Comparison of ENCODE assay signal across 16 cellular contexts in the genomic region with DNA sequence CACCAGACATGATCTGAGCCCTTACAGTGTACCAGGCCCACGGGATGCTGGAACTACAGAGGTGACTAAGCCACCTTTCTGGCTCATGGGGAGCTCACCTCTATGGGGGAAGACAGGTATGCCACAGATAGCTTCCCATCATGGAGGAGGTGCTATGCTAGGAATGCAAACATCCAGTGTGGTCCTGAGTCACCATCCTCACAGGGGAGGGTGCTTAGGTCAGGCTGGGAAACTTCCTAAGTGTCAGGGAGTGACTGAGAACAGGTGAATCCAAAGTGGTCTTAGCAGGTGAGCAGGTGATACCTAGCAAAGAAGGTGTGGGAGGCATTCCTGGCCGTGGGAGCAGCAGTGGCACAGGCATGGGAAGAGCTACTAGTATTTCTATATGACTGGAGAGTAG. TPM values are rescaled to one million over a fixed set of nuclear protein-coding genes. Genes with fewer than 3 reads are reported as not detected.
DNase-seq lines count a peak whose midpoint lies in the region; ATAC-seq and TF ChIP-seq lines count a peak whose summit lies in the region.
"Had no signal": no experiment of that assay in that cellular context is flagged by ENCODE, and none has a peak within 500 bp of the region (broad histone marks: within the 10 kb centered on the region; RNA-seq: fewer than 3 reads in every experiment).

No MANE protein-coding gene starts in this region.

- H3K36me3 ChIP-seq in HEK293 (ENCODE audit: control insufficient read depth in 2 of 2, insufficient read depth in 1 of 2, low read length in 2 of 2) = no peaks in the 10 kb centered on the region
- H3K36me3 ChIP-seq in naive thymus-derived CD4-positive, alpha-beta T cell (ENCODE audit: control insufficient read depth in 2 of 3, insufficient read depth in 3 of 3, low read length in 3 of 3) = peaks cover 0 to 55% (median 13%) of the 10 kb centered on the region in 3 experiments
- H3K36me3 ChIP-seq in sigmoid colon = no peaks in the 10 kb centered on the region
- H3K36me3 ChIP-seq: HAP-1 had no signal

- H3K27me3 ChIP-seq in CD4-positive, alpha-beta T cell (ENCODE audit: control insufficient read depth, insufficient read depth, low read length) = no peaks in the 10 kb centered on the region
- no peaks in the 10 kb centered on the region for H3K27me3 ChIP-seq in naive thymus-derived CD4-positive, alpha-beta T cell (ENCODE audit: control insufficient read depth in 2 of 2, insufficient read depth in 2 of 2, low read length in 2 of 2)
- no peaks in the 10 kb centered on the region for H3K27me3 ChIP-seq in sigmoid colon
- H3K27me3 ChIP-seq: left lung had no signal

- H3K4me1 Mint-ChIP-seq in CD4-positive, alpha-beta T cell (ENCODE audit: low read depth) = no peaks in the 10 kb centered on the region
- H3K4me1 Mint-ChIP-seq in activated naive CD8-positive, alpha-beta T cell treated with anti-CD3 and anti-CD28 coated beads for 36 hours = peaks cover 36% of the 10 kb centered on the region
- peaks cover 0 to 13% (median 4%) of the 10 kb centered on the region in 7 donors for H3K4me1 Mint-ChIP-seq in naive thymus-derived CD4-positive, alpha-beta T cell

- H3K4me1 ChIP-seq in HEK293 (ENCODE audit: control insufficient read depth, insufficient read depth, low read length) (peaks cover 10% of the 10 kb centered on the region), sigmoid colon (peaks cover 0 to 30% (median 20%) of the 10 kb centered on the region in 4 donors)
- H3K4me1 ChIP-seq in naive thymus-derived CD4-positive, alpha-beta T cell (ENCODE audit: control insufficient read depth in 2 of 2, insufficient read depth in 2 of 2, low read length in 2 of 2) = peaks cover 0 to under 1% of the 10 kb centered on the region in 2 donors
- H3K4me1 ChIP-seq: HAP-1 had no signal

- TF ChIP-seq POLR2A in sigmoid colon (IDR thresholded peaks at IDR 0.05) = no peak

- H3K4me3 ChIP-seq in HEK293 (ENCODE audit: low read depth, low read length) = no peak overlapping the region
- H3K4me3 ChIP-seq in naive thymus-derived CD4-positive, alpha-beta T cell (ENCODE audit: low read length) = no peak overlapping the region
- no peak overlapping the region for H3K4me3 ChIP-seq in sigmoid colon
- H3K4me3 ChIP-seq: HAP-1, left lung had no signal

- intact Hi-C loops in CD4-positive, alpha-beta T cell (cut with DNase I, micrococcal nuclease) = loop anchor here (5.0 to 10.0 kb wide), 2 partner anchors 44 to 46 kb away; no protein-coding TSS in a partner anchor
- intact Hi-C loops in naive thymus-derived CD4-positive, alpha-beta T cell (cut with micrococcal nuclease) = no loop called here
- intact Hi-C loops in sigmoid colon (cut with DNase I) = loop anchor here (10.0 kb wide), 1 partner anchor 416 kb away; no protein-coding TSS in a partner anchor

- ATAC-seq in CD4-positive, alpha-beta T cell (ENCODE audit: poor library complexity) = no peak
- no peak for ATAC-seq in naive thymus-derived CD4-positive, alpha-beta T cell
- ATAC-seq in HG03521 (IDR thresholded peaks at IDR 0.05; ENCODE audit: unreplicated experiment) (no peak), HG03439 (IDR thresholded peaks at IDR 0.05; ENCODE audit: unreplicated experiment) (no peak)
- ATAC-seq: activated T-cell treated with anti-CD3 and anti-CD28 coated beads, Interleukin-2, amount 50 U/mL, for 72 hours; left lung had no signal

- WGBS in sigmoid colon, 2 donors = 85 to 91% methylated on average over 2 of the region's 2 CpGs

- DNase-seq in CD4-positive, alpha-beta T cell = no peak
- no peak for DNase-seq in activated naive CD8-positive, alpha-beta T cell treated with anti-CD3 and anti-CD28 coated beads for 36 hours
- no peak for DNase-seq in naive thymus-derived CD4-positive, alpha-beta T cell
- DNase-seq in NCI-H1092 (lab: John Stamatoyannopoulos, UW) (no peak), sigmoid colon (no peak)
- DNase-seq: activated T-cell treated with anti-CD3 and anti-CD28 coated beads, Interleukin-2, amount 50 U/mL, for 72 hours; amniotic stem cell; DMS 273 treated with DMSO at 0.1 percent for 48 hours; left lung; NCI-H146; occipital lobe; stimulated activated CD4-positive, alpha-beta T cell treated with anti-CD3 and anti-CD28 coated beads, Interleukin-2, amount 100 ng/mL, for 24 hours had no signal

- no peak for TF ChIP-seq CTCF in CD4-positive, alpha-beta T cell (IDR thresholded peaks at IDR 0.05)
- TF ChIP-seq CTCF in HEK293 (tag by site-specific recombination; IDR thresholded peaks at IDR 0.05) (no peak), sigmoid colon (IDR thresholded peaks at IDR 0.05) (no peak)

- TF ChIP-seq EP300 in sigmoid colon (IDR thresholded peaks at IDR 0.05) = no peak

- H3K9me3 ChIP-seq in CD4-positive, alpha-beta T cell (ENCODE audit: control insufficient read depth, low read length) = no peaks in the 10 kb centered on the region
- H3K9me3 ChIP-seq in HEK293 (ENCODE audit: control insufficient read depth, insufficient read depth, low read depth, low read length) (no peaks in the 10 kb centered on the region), sigmoid colon (no peaks in the 10 kb centered on the region)
- H3K9me3 ChIP-seq in naive thymus-derived CD4-positive, alpha-beta T cell (ENCODE audit: control insufficient read depth in 2 of 3, low read length in 3 of 3) = no peaks in the 10 kb centered on the region
- H3K9me3 ChIP-seq: HAP-1, left lung had no signal

- no peaks in the 10 kb centered on the region for H3K9me3 Mint-ChIP-seq in CD4-positive, alpha-beta T cell
- no peaks in the 10 kb centered on the region for H3K9me3 Mint-ChIP-seq in activated naive CD8-positive, alpha-beta T cell treated with anti-CD3 and anti-CD28 coated beads for 36 hours
- no peaks in the 10 kb centered on the region for H3K9me3 Mint-ChIP-seq in naive thymus-derived CD4-positive, alpha-beta T cell
- H3K9me3 Mint-ChIP-seq: activated T-cell treated with anti-CD3 and anti-CD28 coated beads, Interleukin-2, amount 50 U/mL, for 72 hours had no signal

- H3K27me3 Mint-ChIP-seq in CD4-positive, alpha-beta T cell = no peaks in the 10 kb centered on the region
- H3K27me3 Mint-ChIP-seq in activated naive CD8-positive, alpha-beta T cell treated with anti-CD3 and anti-CD28 coated beads for 36 hours = no peaks in the 10 kb centered on the region
- H3K27me3 Mint-ChIP-seq in naive thymus-derived CD4-positive, alpha-beta T cell = no peaks in the 10 kb centered on the region

- POLR2A ChIA-PET in CD4-positive, alpha-beta T cell (lab: Charles Lee) = interaction anchor here (1.0 kb wide), 1 partner anchor 29 kb away, joined by 3 read pairs; the partner anchor contains the start of gene IKBKE
- POLR2A ChIA-PET in HEK293 (lab: Yijun Ruan, JAX) = no interaction called here
- POLR2A ChIA-PET in naive thymus-derived CD4-positive, alpha-beta T cell (lab: Charles Lee) = interaction anchor here (0.7 to 0.8 kb wide), 2 partner anchors 9 to 43 kb away, joined by 3 read pairs; partner anchors contain the start of gene RASSF5

- H3K4me3 Mint-ChIP-seq in CD4-positive, alpha-beta T cell = no peak overlapping the region
- H3K4me3 Mint-ChIP-seq in activated naive CD8-positive, alpha-beta T cell treated with anti-CD3 and anti-CD28 coated beads for 36 hours = no peak overlapping the region
- no peak overlapping the region for H3K4me3 Mint-ChIP-seq in naive thymus-derived CD4-positive, alpha-beta T cell
- H3K4me3 Mint-ChIP-seq: activated T-cell treated with anti-CD3 and anti-CD28 coated beads, Interleukin-2, amount 50 U/mL, for 72 hours had no signal

- no peak overlapping the region for H3K27ac ChIP-seq in CD4-positive, alpha-beta T cell (ENCODE audit: low read depth, low read length)
- H3K27ac ChIP-seq in HEK293 (ENCODE audit: extremely low read depth, low read depth, low read length) (no peak overlapping the region), sigmoid colon (no peak overlapping the region)
- no peak overlapping the region for H3K27ac ChIP-seq in naive thymus-derived CD4-positive, alpha-beta T cell (ENCODE audit: low read depth, low read length)
- H3K27ac ChIP-seq: left lung had no signal

- H3K27ac Mint-ChIP-seq in CD4-positive, alpha-beta T cell = peak overlapping the region; percentile 49
- H3K27ac Mint-ChIP-seq in activated naive CD8-positive, alpha-beta T cell treated with anti-CD3 and anti-CD28 coated beads for 36 hours = peak overlapping the region; percentile 21
- H3K27ac Mint-ChIP-seq in naive thymus-derived CD4-positive, alpha-beta T cell = peak overlapping the region in 7 of 9 donors; percentile 14 to 84 (median 52)

- H3K36me3 Mint-ChIP-seq in CD4-positive, alpha-beta T cell (ENCODE audit: low read depth) = peaks cover 46% of the 10 kb centered on the region
- peaks cover 8% of the 10 kb centered on the region for H3K36me3 Mint-ChIP-seq in activated naive CD8-positive, alpha-beta T cell treated with anti-CD3 and anti-CD28 coated beads for 36 hours
- peaks cover 0 to 35% (median 6%) of the 10 kb centered on the region in 5 donors for H3K36me3 Mint-ChIP-seq in naive thymus-derived CD4-positive, alpha-beta T cell

- CTCF ChIA-PET in CD4-positive, alpha-beta T cell (lab: Charles Lee) = interaction anchor here (0.6 kb wide), 1 partner anchor 1090 kb away, joined by 3 read pairs; no protein-coding TSS in a partner anchor
- CTCF ChIA-PET in HEK293 (lab: Yijun Ruan, JAX) = interaction anchor here (1.0 to 2.4 kb wide), 4 partner anchors 8 to 84 kb away, joined by 3 to 31 read pairs (median 4); no protein-coding TSS in a partner anchor
- CTCF ChIA-PET in naive thymus-derived CD4-positive, alpha-beta T cell (lab: Charles Lee) = interaction anchor here (0.6 to 0.9 kb wide), 2 partner anchors 20 to 37 kb away, joined by 3 to 5 read pairs; no protein-coding TSS in a partner anchor

TF ChIP-seq in HEK293, 187 proteins besides CTCF, POLR2A, EP300 and RAD21:
- TF ChIP-seq KLF8 (tag by site-specific recombination; IDR thresholded peaks at IDR 0.05) (no peak), GLIS1 (tag by site-specific recombination; IDR thresholded peaks at IDR 0.05) (peak; percentile 79)

RNA-seq across cellular contexts. Expression of gene RASSF5, which starts 8.6 kb away (rescaled TPM):
- total RNA-seq in CD4-positive, alpha-beta T cell = 100 to 1,000 TPM; 153 to 156 TPM
- 100 to 1,000 TPM; 223 to 226 TPM for total RNA-seq in activated naive CD8-positive, alpha-beta T cell treated with anti-CD3 and anti-CD28 coated beads for 36 hours
- total RNA-seq in naive thymus-derived CD4-positive, alpha-beta T cell = 100 to 1,000 TPM; 155 to 240 (median 218) TPM
- polyA plus RNA-seq in naive thymus-derived CD4-positive, alpha-beta T cell = 100 to 1,000 TPM; 299 to 416 TPM
- 1 to 10 TPM; 3.6 to 6.9 (median 4.8) TPM for total RNA-seq in sigmoid colon
- polyA plus RNA-seq in sigmoid colon = 10 to 100 TPM in 1 of 3 donors, 1 to 10 TPM in 2; 2.5 to 25.9 (median 4.2) TPM

RNA-seq across cellular contexts. Expression of gene IKBKE, which starts 28.4 kb away (rescaled TPM):
- total RNA-seq in CD4-positive, alpha-beta T cell = 10 to 100 TPM; 27.9 to 29.8 TPM
- total RNA-seq in activated naive CD8-positive, alpha-beta T cell treated with anti-CD3 and anti-CD28 coated beads for 36 hours = 10 to 100 TPM; 18.7 to 19.8 TPM
- total RNA-seq in naive thymus-derived CD4-positive, alpha-beta T cell = 100 to 1,000 TPM in 1 of 5 experiments, 10 to 100 TPM in 4; 50.1 to 177 (median 79.1) TPM
- polyA plus RNA-seq in naive thymus-derived CD4-positive, alpha-beta T cell = 10 to 100 TPM; 32.5 to 48.3 TPM
- total RNA-seq in sigmoid colon = 1 to 10 TPM; 1.6 to 3.2 (median 2.7) TPM
- polyA plus RNA-seq in sigmoid colon = 10 to 100 TPM in 1 of 3 donors, 1 to 10 TPM in 2; 7.2 to 23.2 (median 9.9) TPM

Comparison
In these comparisons a context has a peak if more than half of its experiments do, and no peak if none do; other contexts are left out.
1. RNA of gene RASSF5, which starts 8.6 kb away (total RNA-seq): 223 to 226 TPM in activated naive CD8-positive, alpha-beta T cell treated with anti-CD3 and anti-CD28 coated beads for 36 hours, 155 to 240 TPM in naive thymus-derived CD4-positive, alpha-beta T cell and 153 to 156 TPM in CD4-positive, alpha-beta T cell; 3.6 to 6.9 TPM in sigmoid colon; every median in the first group is over 10 times any median in the second.
2. RNA of gene IKBKE, which starts 28.4 kb away (total RNA-seq): 50.1 to 177 TPM in naive thymus-derived CD4-positive, alpha-beta T cell, 27.9 to 29.8 TPM in CD4-positive, alpha-beta T cell and 18.7 to 19.8 TPM in activated naive CD8-positive, alpha-beta T cell treated with anti-CD3 and anti-CD28 coated beads for 36 hours; 1.6 to 3.2 TPM in sigmoid colon; every median in the first group is over 4 times any median in the second.
3. intact Hi-C loops: an anchor here in CD4-positive, alpha-beta T cell (5.0 to 10.0 kb wide) and sigmoid colon (10.0 kb wide); none called in naive thymus-derived CD4-positive, alpha-beta T cell.
4. Peak in every context shown above with its lines, with median percentiles within 50 percentile points of each other: H3K27ac Mint-ChIP-seq.